5 cellular contexts compared by ENCODE assay signal in genomic region chr12:131714759-131715158, GRCh38.
"Had no signal": no experiment of that assay in that cellular context is flagged by ENCODE, and none has a peak within 500 bp of the region (broad histone marks: within the 10 kb centered on the region; RNA-seq: fewer than 3 reads in every experiment).

No MANE protein-coding gene starts in this region.

- H3K4me3 ChIP-seq: GM23338 had no signal

- ATAC-seq: GM23338, HepG2 had no signal

- DNase-seq: H9, HCEC 1CT had no signal

- H3K27ac ChIP-seq: HL-60 had no signal
